ENCODE assay signal across 2 cellular contexts in the genomic region with DNA sequence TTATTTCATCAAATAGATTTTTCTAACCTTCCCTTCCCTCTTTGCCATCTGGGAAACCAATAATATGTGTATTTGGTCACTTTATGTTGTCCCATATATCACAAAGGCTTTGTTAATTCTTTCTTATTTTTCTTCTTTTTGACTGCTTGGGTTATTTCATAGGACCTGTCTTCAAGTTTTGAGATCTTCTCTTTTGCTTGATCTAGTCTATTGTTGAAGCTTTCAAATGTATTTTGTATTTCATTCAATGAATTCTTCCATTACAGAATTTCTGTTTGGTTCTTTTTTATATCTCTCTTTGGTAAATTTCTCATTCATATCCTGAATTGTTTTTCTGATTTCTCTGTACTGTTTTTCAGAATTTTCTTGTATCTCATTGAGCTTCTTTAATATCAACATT.
TF ChIP-seq lines count a peak whose summit lies in the region.

No MANE protein-coding gene starts in this region.

TF ChIP-seq in HepG2, 621 proteins besides CTCF, POLR2A, EP300 and RAD21:
- TF ChIP-seq SMARCC2 (IDR thresholded peaks at IDR 0.05) (no peak), ELF4 (CRISPR knock-in tag; IDR thresholded peaks at IDR 0.05; ENCODE audit: borderline replicate concordance) (no peak), ZNF160 (CRISPR knock-in tag; IDR thresholded peaks at IDR 0.05) (peak; percentile 87), KDM3A (CRISPR knock-in tag; IDR thresholded peaks at IDR 0.05; ENCODE audit: low read depth) (no peak), ZNF777 (CRISPR knock-in tag; IDR thresholded peaks at IDR 0.05) (no peak), ZNF34 (CRISPR knock-in tag; IDR thresholded peaks at IDR 0.05; ENCODE audit: borderline replicate concordance) (no peak)
TF ChIP-seq in HepG2: peak in this region for 1.

TF ChIP-seq in K562, 482 proteins besides CTCF, POLR2A, EP300 and RAD21:
- TF ChIP-seq, protein P1, sequence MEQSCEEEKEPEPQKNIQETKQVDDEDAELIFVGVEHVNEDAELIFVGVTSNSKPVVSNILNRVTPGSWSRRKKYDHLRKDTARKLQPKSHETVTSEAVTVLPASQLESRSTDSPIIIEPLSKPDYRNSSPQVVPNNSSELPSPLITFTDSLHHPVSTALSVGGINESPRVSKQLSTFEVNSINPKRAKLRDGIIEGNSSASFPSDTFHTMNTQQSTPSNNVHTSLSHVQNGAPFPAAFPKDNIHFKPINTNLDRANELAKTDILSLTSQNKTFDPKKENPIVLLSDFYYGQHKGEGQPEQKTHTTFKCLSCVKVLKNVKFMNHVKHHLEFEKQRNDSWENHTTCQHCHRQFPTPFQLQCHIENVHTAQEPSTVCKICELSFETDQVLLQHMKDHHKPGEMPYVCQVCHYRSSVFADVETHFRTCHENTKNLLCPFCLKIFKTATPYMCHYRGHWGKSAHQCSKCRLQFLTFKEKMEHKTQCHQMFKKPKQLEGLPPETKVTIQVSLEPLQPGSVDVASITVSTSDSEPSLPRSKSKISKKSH (CRISPR knock-in tag; IDR thresholded peaks at IDR 0.05) = peak; percentile 85; the same call in 1 of the 2 replicates
- TF ChIP-seq CBX3 (IDR thresholded peaks at IDR 0.05; ENCODE audit: borderline replicate concordance in 1 of 2, low read length in 2 of 2) (peak in 1 of 2 experiments; percentile 89; a peak in 2 of 3 replicates), TRIM24 (IDR thresholded peaks at IDR 0.05) (peak; percentile 19 to 70; a peak in 3 of 4 replicates), SRF (CRISPR knock-in tag; IDR thresholded peaks at IDR 0.05) (no peak), CBX5 (IDR thresholded peaks at IDR 0.05; ENCODE audit: borderline replicate concordance, low read depth) (peak; percentile 82; the same call in 1 of the 2 replicates), ZFP30 (CRISPR knock-in tag; IDR thresholded peaks at IDR 0.05; ENCODE audit: borderline replicate concordance) (peak; percentile 100), ZNF146 (CRISPR knock-in tag; IDR thresholded peaks at IDR 0.05; ENCODE audit: unreplicated experiment) (no peak), GATAD2A (IDR thresholded peaks at IDR 0.05) (no peak), NCOA1 (IDR thresholded peaks at IDR 0.05; ENCODE audit: low read depth) (no peak), RBM25 (IDR thresholded peaks at IDR 0.05; ENCODE audit: low read depth, low read length, severe bottlenecking) (peak; percentile 70), ARNT (IDR thresholded peaks at IDR 0.05) (peak in 1 of 2 experiments; percentile 32; a peak in 1 of 4 replicates), ESRRB (CRISPR knock-in tag; IDR thresholded peaks at IDR 0.05; ENCODE audit: borderline replicate concordance) (no peak), ZEB2 (IDR thresholded peaks at IDR 0.05) (peak; percentile 63), TRIM28 (IDR thresholded peaks at IDR 0.05) (peak; percentile 98), MCM3 (IDR thresholded peaks at IDR 0.05) (no peak), SMARCA5 (IDR thresholded peaks at IDR 0.05) (0 out of 2 replicates have a peak, but pooled peaks have one; percentile 56), HLTF (IDR thresholded peaks at IDR 0.05) (peak; percentile 73; the same call in 1 of the 2 replicates)
- TF ChIP-seq, protein P2, sequence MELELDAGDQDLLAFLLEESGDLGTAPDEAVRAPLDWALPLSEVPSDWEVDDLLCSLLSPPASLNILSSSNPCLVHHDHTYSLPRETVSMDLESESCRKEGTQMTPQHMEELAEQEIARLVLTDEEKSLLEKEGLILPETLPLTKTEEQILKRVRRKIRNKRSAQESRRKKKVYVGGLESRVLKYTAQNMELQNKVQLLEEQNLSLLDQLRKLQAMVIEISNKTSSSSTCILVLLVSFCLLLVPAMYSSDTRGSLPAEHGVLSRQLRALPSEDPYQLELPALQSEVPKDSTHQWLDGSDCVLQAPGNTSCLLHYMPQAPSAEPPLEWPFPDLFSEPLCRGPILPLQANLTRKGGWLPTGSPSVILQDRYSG (tag; conservative IDR thresholded peaks at IDR 0.05; ENCODE audit: low read depth) = no peak
- TF ChIP-seq, protein P3, sequence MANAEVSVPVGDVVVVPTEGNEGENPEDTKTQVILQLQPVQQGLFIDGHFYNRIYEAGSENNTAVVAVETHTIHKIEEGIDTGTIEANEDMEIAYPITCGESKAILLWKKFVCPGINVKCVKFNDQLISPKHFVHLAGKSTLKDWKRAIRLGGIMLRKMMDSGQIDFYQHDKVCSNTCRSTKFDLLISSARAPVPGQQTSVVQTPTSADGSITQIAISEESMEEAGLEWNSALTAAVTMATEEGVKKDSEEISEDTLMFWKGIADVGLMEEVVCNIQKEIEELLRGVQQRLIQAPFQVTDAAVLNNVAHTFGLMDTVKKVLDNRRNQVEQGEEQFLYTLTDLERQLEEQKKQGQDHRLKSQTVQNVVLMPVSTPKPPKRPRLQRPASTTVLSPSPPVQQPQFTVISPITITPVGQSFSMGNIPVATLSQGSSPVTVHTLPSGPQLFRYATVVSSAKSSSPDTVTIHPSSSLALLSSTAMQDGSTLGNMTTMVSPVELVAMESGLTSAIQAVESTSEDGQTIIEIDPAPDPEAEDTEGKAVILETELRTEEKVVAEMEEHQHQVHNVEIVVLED (CRISPR knock-in tag; IDR thresholded peaks at IDR 0.05) = no peak
- TF ChIP-seq, protein P4, sequence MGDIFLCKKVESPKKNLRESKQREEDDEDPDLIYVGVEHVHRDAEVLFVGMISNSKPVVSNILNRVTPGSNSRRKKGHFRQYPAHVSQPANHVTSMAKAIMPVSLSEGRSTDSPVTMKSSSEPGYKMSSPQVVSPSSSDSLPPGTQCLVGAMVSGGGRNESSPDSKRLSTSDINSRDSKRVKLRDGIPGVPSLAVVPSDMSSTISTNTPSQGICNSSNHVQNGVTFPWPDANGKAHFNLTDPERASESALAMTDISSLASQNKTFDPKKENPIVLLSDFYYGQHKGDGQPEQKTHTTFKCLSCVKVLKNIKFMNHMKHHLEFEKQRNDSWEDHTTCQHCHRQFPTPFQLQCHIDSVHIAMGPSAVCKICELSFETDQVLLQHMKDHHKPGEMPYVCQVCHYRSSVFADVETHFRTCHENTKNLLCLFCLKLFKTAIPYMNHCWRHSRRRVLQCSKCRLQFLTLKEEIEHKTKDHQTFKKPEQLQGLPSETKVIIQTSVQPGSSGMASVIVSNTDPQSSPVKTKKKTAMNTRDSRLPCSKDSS (IDR thresholded peaks at IDR 0.05; ENCODE audit: low read depth, partially characterized antibody) = peak; percentile 89
